In the genomic region with DNA sequence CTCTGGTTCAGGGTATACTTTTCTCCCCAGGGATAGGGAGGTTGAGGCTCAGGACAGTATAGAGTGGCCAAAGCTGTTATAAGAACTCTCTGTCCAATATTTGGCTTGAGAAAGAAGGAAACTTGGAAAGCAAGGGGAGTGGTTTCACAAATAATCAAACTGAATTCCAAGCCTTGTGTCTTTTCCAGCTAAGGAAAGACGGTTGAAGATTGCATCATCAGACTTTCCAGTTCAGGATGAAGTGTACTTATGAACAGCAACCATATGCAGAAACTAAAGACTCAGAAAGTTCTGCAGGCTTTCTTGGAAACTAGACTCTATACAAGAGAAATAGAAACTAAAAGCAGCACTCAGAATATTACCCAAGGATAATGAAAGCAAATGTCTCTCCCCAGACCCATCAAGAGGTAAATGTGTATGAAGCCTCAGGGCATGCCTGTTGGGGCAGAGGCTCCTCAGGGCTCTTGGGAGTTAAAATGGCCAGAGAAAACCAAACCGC, we compare ENCODE assay signal across 8 cellular contexts. TPM values are rescaled to one million over a fixed set of nuclear protein-coding genes. Genes with fewer than 3 reads are reported as not detected.
DNase-seq lines count a peak whose midpoint lies in the region; ATAC-seq and TF ChIP-seq lines count a peak whose summit lies in the region.

No MANE protein-coding gene starts in this region.

- TF ChIP-seq POLR2A in stomach (IDR thresholded peaks at IDR 0.05): no peak

- DNase-seq in AG04450 (ENCODE audit: low read depth, low spot score) (peak; percentile 7), GM19240 (ENCODE audit: insufficient read length, low spot score) (peak; percentile 71), coronary artery (ENCODE audit: low spot score) (peak; percentile 31), stomach (no peak), neuronal stem cell (ENCODE audit: low spot score) (no peak), A172 (ENCODE audit: low spot score) (no peak)

- CTCF ChIA-PET in AG04450 (lab: Charles Lee): no interaction called here

- no peak overlapping the region for H2BK15ac ChIP-seq in neuronal stem cell (ENCODE audit: low read length)

- H2BK5ac ChIP-seq in neuronal stem cell (ENCODE audit: low read length): no peak overlapping the region

- H3K18ac ChIP-seq in neuronal stem cell (ENCODE audit: low read length): no peak overlapping the region

- H3K4me3 ChIP-seq in AG04450 (ENCODE audit: low read depth, low read length) (no peak overlapping the region), coronary artery (peak overlapping the region; percentile 29), stomach (peak overlapping the region in 2 of 4 donors; percentile 11 to 18), neuronal stem cell (ENCODE audit: low read length in 2 of 2) (no peak overlapping the region)

- no peak overlapping the region for H2BK12ac ChIP-seq in neuronal stem cell (ENCODE audit: low read length)

- POLR2A ChIA-PET in AG04450 (lab: Yijun Ruan, JAX): no interaction called here

- H3K9ac ChIP-seq in neuronal stem cell (ENCODE audit: low read depth, low read length, poor library complexity): no peak overlapping the region

- TF ChIP-seq EP300 in stomach (IDR thresholded peaks at IDR 0.05): no peak

- TF ChIP-seq CTCF in AG04450 (IDR thresholded peaks at IDR 0.05; ENCODE audit: low read depth, low read length) (no peak), coronary artery (IDR thresholded peaks at IDR 0.05) (no peak), stomach (IDR thresholded peaks at IDR 0.05) (no peak)

- H3K9me3 ChIP-seq in AG04450 (ENCODE audit: control insufficient read depth, insufficient read depth, low read length) (no peaks in the 10 kb centered on the region), stomach (no peaks in the 10 kb centered on the region), neuronal stem cell (replicated peaks in 1 of 2; ENCODE audit: control insufficient read depth in 2 of 2, insufficient read depth in 1 of 2, low read depth in 1 of 2, low read length in 2 of 2) (no peaks in the 10 kb centered on the region)

- ATAC-seq in HG03520 (IDR thresholded peaks at IDR 0.05; ENCODE audit: unreplicated experiment) (peak; percentile 97), GM19397 (IDR thresholded peaks at IDR 0.05; ENCODE audit: unreplicated experiment) (no peak)

- H4K8ac ChIP-seq in neuronal stem cell (ENCODE audit: low read depth, low read length): no peak overlapping the region

- H3K36me3 ChIP-seq in stomach (no peaks in the 10 kb centered on the region), neuronal stem cell (replicated peaks in 1 of 2; ENCODE audit: control insufficient read depth in 2 of 2, insufficient read depth in 2 of 2, low read length in 2 of 2) (no peaks in the 10 kb centered on the region)

- intact Hi-C loops in stomach (cut with DNase I; ENCODE audit: low total_unique reads): no loop called here

- H3K27ac ChIP-seq in AG04450 (ENCODE audit: low read depth, low read length): no peak overlapping the region
- peak overlapping the region in 1 of 2 donors; percentile 54 for H3K27ac ChIP-seq in coronary artery
- H3K27ac ChIP-seq in stomach: peak overlapping the region in 4 of 5 donors; percentile 42 to 78 (median 56)
- no peak overlapping the region for H3K27ac ChIP-seq in neuronal stem cell (replicated peaks; ENCODE audit: low read length)

- H3K23ac ChIP-seq in neuronal stem cell (ENCODE audit: low read depth, low read length, poor library complexity): no peak overlapping the region

- H3K4me2 ChIP-seq in neuronal stem cell (ENCODE audit: insufficient read depth, low read length, poor library complexity, severe bottlenecking): no peak overlapping the region

- H3K27me3 ChIP-seq in AG04450 (ENCODE audit: control insufficient read depth, insufficient read depth, low read length) (peaks cover 10% of the 10 kb centered on the region), stomach (peaks cover 0 to 4% (median 0%) of the 10 kb centered on the region in 3 donors), neuronal stem cell (ENCODE audit: control insufficient read depth in 3 of 3, insufficient read depth in 3 of 3, low read depth in 1 of 3, low read length in 3 of 3) (peaks cover 0 to 13% (median 0%) of the 10 kb centered on the region in 3 experiments)

- H2AFZ ChIP-seq in neuronal stem cell (ENCODE audit: low read length): no peak overlapping the region

- H3K4me1 ChIP-seq in stomach (peaks cover 0 to 11% (median 2%) of the 10 kb centered on the region in 4 donors), neuronal stem cell (ENCODE audit: control insufficient read depth in 2 of 2, insufficient read depth in 1 of 2, low read depth in 1 of 2, low read length in 2 of 2) (peaks cover 0 to 1% of the 10 kb centered on the region in 2 donors)

- no peak overlapping the region for H3K4ac ChIP-seq in neuronal stem cell (ENCODE audit: low read length)

- no peak overlapping the region for H4K91ac ChIP-seq in neuronal stem cell (ENCODE audit: low read depth, low read length, poor library complexity)

- H3K79me1 ChIP-seq in neuronal stem cell (ENCODE audit: low read depth, low read length): no peaks in the 10 kb centered on the region

- H3K14ac ChIP-seq in neuronal stem cell (ENCODE audit: low read length): no peak overlapping the region

- H2AK5ac ChIP-seq in neuronal stem cell (ENCODE audit: low read depth, low read length): no peak overlapping the region

- WGBS in stomach, 5 donors: 26 to 43% (median 40%) methylated on average over 2 of the region's 2 CpGs
- WGBS in neuronal stem cell (ENCODE audit: extremely low coverage in 2 of 2, insufficient read length in 2 of 2, insufficient replicate concordance in 1 of 2), 2 donors: no CpG with 5 or more reads among the region's 2 CpGs

- no peak overlapping the region for H2BK120ac ChIP-seq in neuronal stem cell (ENCODE audit: low read depth, low read length)

RNA-seq across cellular contexts. Expression of a gene that starts 46.4 kb away (rescaled TPM):
- polyA plus RNA-seq in AG04450 (2011; rRNA removed) (not detected in 2 replicates), stomach (10 to 100 TPM; 10.3 to 21.8 (median 11.9) TPM)
- not detected in 2 replicates for polyA minus RNA-seq in AG04450 (2011; rRNA and poly(A)+ RNA removed)
- 10 to 100 TPM in 2 of 5 donors, 1 to 10 TPM in 3; 2.6 to 17.6 (median 6.2) TPM for total RNA-seq in stomach
- 0.15 TPM for polyA plus RNA-seq in neuronal stem cell (2013, experiment 1 of 2)
- 0.18 TPM for polyA plus RNA-seq in neuronal stem cell (2013, experiment 2 of 2)
- 0.10 TPM in 1 of 2 replicates, not detected in the other for total RNA-seq in A172 (2014; rRNA removed; shearing (Covaris generic))

Comparison
In these comparisons a context has a peak if more than half of its experiments do, and no peak if none do; other contexts are left out.
1. DNase-seq: peak in AG04450 (single experiment), GM19240 (single experiment) and coronary artery (single experiment); none in stomach (single experiment), neuronal stem cell (single experiment) and A172 (single experiment).
2. H3K27ac ChIP-seq: peak in stomach (4 of 5); none in AG04450 (single experiment) and neuronal stem cell (single experiment).